35 cellular contexts compared by ENCODE assay signal in genomic region chr3:40628984-40629383, GRCh38.
"Had no signal": no experiment of that assay in that cellular context is flagged by ENCODE, and none has a peak within 500 bp of the region (broad histone marks: within the 10 kb centered on the region; RNA-seq: fewer than 3 reads in every experiment).

No MANE protein-coding gene starts in this region.

- H3K9me3 ChIP-seq: MG63 had no signal

- H3K27me3 ChIP-seq: MG63 had no signal

- H3K36me3 ChIP-seq: MG63 had no signal

- DNase-seq: Kasumi-1, MG63, MM.1S, MV-4-11, NCI-H1048, NCI-H1092, NCI-H1092 treated with DMSO at 0.1 percent for 48 hours, NCI-H1105, NCI-H1105 treated with DMSO at 0.1 percent for 48 hours, NCI-H1417, NCI-H1417 treated with DMSO at 0.1 percent for 48 hours, NCI-H1436, NCI-H1436 treated with DMSO at 0.1 percent for 48 hours, NCI-H146, NCI-H1694, NCI-H1694 treated with DMSO at 0.1 percent for 48 hours, NCI-H187, NCI-H187 treated with DMSO at 0.1 percent for 48 hours, NCI-H1930, NCI-H2029, NCI-H2029 treated with DMSO at 0.1 percent for 48 hours, NCI-H2081, NCI-H2081 treated with DMSO at 0.1 percent for 48 hours, NCI-H2107, NCI-H2171, NCI-H2171 treated with DMSO at 0.1 percent for 48 hours, NCI-H2227 treated with DMSO at 0.1 percent for 48 hours, NCI-H226, NCI-H345, NCI-H446, NCI-H446 treated with DMSO at 0.1 percent for 48 hours, NCI-H510A, NCI-H510A treated with DMSO at 0.1 percent for 48 hours, NCI-H524, NCI-H524 treated with DMSO at 0.1 percent for 48 hours had no signal

- H3K4me3 ChIP-seq: MG63 had no signal
